Comparison of ENCODE assay signal across 1 cellular context in the genomic region with DNA sequence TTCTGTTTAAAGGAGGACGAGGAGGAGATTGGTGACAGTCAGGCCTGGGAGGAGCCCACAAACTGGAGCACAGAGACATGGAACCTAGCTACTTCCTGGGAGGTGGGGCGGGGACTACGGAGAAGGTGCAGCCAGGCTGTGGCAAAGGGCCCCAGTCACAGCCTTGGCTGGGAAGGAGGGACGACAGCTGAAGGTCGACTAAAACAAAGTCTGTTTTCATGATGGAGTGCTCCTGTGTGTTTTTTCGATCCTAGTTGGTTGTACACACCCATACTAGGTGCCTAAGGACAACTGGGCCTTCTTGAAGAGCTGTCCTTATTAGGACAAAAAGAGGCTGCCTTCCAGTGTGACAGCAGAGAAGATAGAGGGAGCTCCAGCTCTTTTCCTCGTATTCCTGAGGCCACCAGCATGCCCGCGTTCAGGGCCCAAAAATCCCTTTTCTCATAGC.
A peak's percentile ranks its signal among the peaks of the same experiment; 100 is the strongest.
TF ChIP-seq lines count a peak whose summit lies in the region.

No MANE protein-coding gene starts in this region.

TF ChIP-seq in H1, 55 proteins besides CTCF, POLR2A, EP300 and RAD21:
- TF ChIP-seq SRF (IDR thresholded peaks at IDR 0.05; ENCODE audit: low read depth, low read length) (peak; percentile 71), HDAC2 (IDR thresholded peaks at IDR 0.05; ENCODE audit: borderline replicate concordance in 1 of 2, low read depth in 2 of 2, low read length in 2 of 2) (no peak)
